11 cellular contexts compared by ENCODE assay signal in genomic region chr9:130805510-130806387, GRCh38. TPM values are rescaled to one million over a fixed set of nuclear protein-coding genes. Genes with fewer than 3 reads are reported as not detected.
DNase-seq lines count a peak whose midpoint lies in the region; ATAC-seq, FAIRE-seq and TF ChIP-seq lines count a peak whose summit lies in the region.
"Had no signal": no experiment of that assay in that cellular context is flagged by ENCODE, and none has a peak within 500 bp of the region (broad histone marks: within the 10 kb centered on the region; RNA-seq: fewer than 3 reads in every experiment).

No MANE protein-coding gene starts in this region.

- H3K27me3 ChIP-seq in GM12878 (replicated peaks in 1 of 2; ENCODE audit: control insufficient read depth in 2 of 2, insufficient read depth in 2 of 2, low read length in 1 of 2), result no peaks in the 10 kb centered on the region

- no peak for TF ChIP-seq POLR2A in GM12878 (IDR thresholded peaks at IDR 0.05; ENCODE audit: low read depth, low read length)

- H3K27me3 Mint-ChIP-seq in osteocyte (ENCODE audit: unreplicated experiment), result no peaks in the 10 kb centered on the region

- FAIRE-seq in GM12878 (lab: Jason Lieb, UNC), result no peak

- intact Hi-C loops in GM12878 (cut with micrococcal nuclease; ENCODE audit: unreplicated experiment), result no loop called here

- H3K27ac Mint-ChIP-seq in osteocyte (ENCODE audit: unreplicated experiment), result peak overlapping the region; percentile 16

- CTCF ChIA-PET in GM12878 (lab: Yijun Ruan, JAX), result interaction anchor here (1.0 to 2.4 kb wide), 9 partner anchors 9 to 104 kb away, joined by 3 to 9 read pairs (median 4); no protein-coding TSS in a partner anchor

- H2AFZ ChIP-seq in GM12878 (ENCODE audit: control insufficient read depth, low read depth, low read length), result no peak overlapping the region

- peaks cover 16% of the 10 kb centered on the region for H3K4me1 ChIP-seq in GM12878 (ENCODE audit: control insufficient read depth, insufficient read depth, low read length)

- DNase-seq in KBM-7 (peak; percentile 30), GM12878 (ENCODE audit: low read depth, low spot score) (peak; percentile 61), osteocyte (ENCODE audit: extremely low spot score, unreplicated experiment) (no peak), GOT3 (lab: John Stamatoyannopoulos, UW) (no peak), CD1c-positive myeloid dendritic cell (ENCODE audit: extremely low spot score) (no peak), NCI-H187 treated with DMSO at 0.1 percent for 48 hours (lab: John Stamatoyannopoulos, UW) (no peak)
- DNase-seq: activated CD4-positive, CD25-positive, alpha-beta regulatory T cell; H9; NCI-H187 had no signal

- H3K79me2 ChIP-seq in GM12878 (ENCODE audit: control insufficient read depth, insufficient read depth, low read length), result no peaks in the 10 kb centered on the region

- H3K36me3 Mint-ChIP-seq in osteocyte (ENCODE audit: unreplicated experiment), result peaks cover 9% of the 10 kb centered on the region

- no peak overlapping the region for H3K4me3 Mint-ChIP-seq in osteocyte (ENCODE audit: unreplicated experiment)
- H3K4me3 Mint-ChIP-seq: H9 had no signal

- peak overlapping the region; percentile 26 for H3K4me2 ChIP-seq in GM12878 (ENCODE audit: control insufficient read depth, insufficient read depth)

- H3K9me3 ChIP-seq in GM12878 (replicated peaks; ENCODE audit: control insufficient read depth, insufficient read depth, low read length), result no peaks in the 10 kb centered on the region; the same call in 1 of the 3 replicates

- H4K20me1 ChIP-seq in GM12878 (ENCODE audit: control insufficient read depth, insufficient read depth), result no peaks in the 10 kb centered on the region

- in situ Hi-C loops in KBM-7 (cut with MboI; ENCODE audit: low pct_unique_long_range_greater_than_20kb, low sequenced_read_pairs) (no loop called here), GM12878 (cut with MboI) (no loop called here)

- no peak overlapping the region for H3K4me3 ChIP-seq in GM12878

- BruUV-seq in GM12878 (replicated peaks; lab: Mats Ljungman, UMichigan), result no TSS peak

- WGBS in GM12878 (ENCODE audit: insufficient coverage, insufficient replicate concordance, low lambda C conversion rate, missing lambda C conversion rate), result 4% methylated on average over 1 of the region's 1 CpG

- no peak overlapping the region for H3K9ac ChIP-seq in GM12878 (ENCODE audit: control insufficient read depth, insufficient read depth, low read length)

- POLR2A ChIA-PET in GM12878 (lab: Charles Lee), result interaction anchor here (0.7 to 0.9 kb wide), 3 partner anchors 8 to 39 kb away, joined by 3 to 4 read pairs (median 3); no protein-coding TSS in a partner anchor

- no peak for TF ChIP-seq EP300 in GM12878 (IDR thresholded peaks at IDR 0.05; ENCODE audit: borderline replicate concordance in 1 of 2, control insufficient read depth in 1 of 2, low read depth in 2 of 2, low read length in 2 of 2)

- H3K27ac ChIP-seq in GM12878 (ENCODE audit: control insufficient read depth, insufficient read depth), result no peak overlapping the region

- H3K36me3 ChIP-seq in GM12878 (ENCODE audit: control insufficient read depth in 2 of 2, insufficient read depth in 2 of 2, low read length in 1 of 2), result no peaks in the 10 kb centered on the region

- RAD21 ChIA-PET in GM12878 (lab: Charles Lee; ENCODE audit: unreplicated experiment), result interaction anchor here (1.2 to 2.6 kb wide), 2 partner anchors 9 to 105 kb away, joined by 3 to 10 read pairs; no protein-coding TSS in a partner anchor

- H3K4me1 Mint-ChIP-seq in osteocyte (ENCODE audit: unreplicated experiment), result peaks cover 8% of the 10 kb centered on the region

- ATAC-seq in GM18511 (IDR thresholded peaks at IDR 0.05; ENCODE audit: unreplicated experiment) (peak; percentile 60), GM12878 (peak; percentile 92)
- ATAC-seq: Panc1 had no signal

- H3K9me3 Mint-ChIP-seq in osteocyte (ENCODE audit: unreplicated experiment), result peaks cover 11% of the 10 kb centered on the region

- SMC1A ChIA-PET in GM12878 (lab: Charles Lee; ENCODE audit: uncharacterized antibody, unreplicated experiment), result interaction anchor here (0.8 to 2.5 kb wide), 13 partner anchors 9 to 113 kb away, joined by 3 to 9 read pairs (median 4); partner anchors contain the start of gene EXOSC2

- TF ChIP-seq CTCF in GM12878 (IDR thresholded peaks at IDR 0.05 in 2 of 3, conservative IDR thresholded peaks at IDR 0.05 in 1 of 3; ENCODE audit: control insufficient read depth in 2 of 3, extremely low read depth in 1 of 3, insufficient read depth in 1 of 3, low read depth in 3 of 3, low read length in 3 of 3) (no peak), osteocyte (IDR thresholded peaks at IDR 0.05) (no peak)

- no peak for TF ChIP-seq RAD21 in GM12878 (IDR thresholded peaks at IDR 0.05; ENCODE audit: insufficient read depth, low read depth, low read length)

TF ChIP-seq in GM12878, 131 proteins besides CTCF, POLR2A, EP300 and RAD21 (continues in another document):
- TF ChIP-seq IKZF2 (IDR thresholded peaks at IDR 0.05), result peak; percentile 50 to 63; a peak in 3 of 4 replicates
- no peak for TF ChIP-seq HDAC2 (IDR thresholded peaks at IDR 0.05)
- no peak for TF ChIP-seq NR2C2 (IDR thresholded peaks at IDR 0.05; ENCODE audit: borderline replicate concordance, control insufficient read depth, insufficient read length, low read depth)
- TF ChIP-seq SPI1 (IDR thresholded peaks at IDR 0.05; ENCODE audit: borderline replicate concordance, insufficient read depth, low read depth, low read length), result peak; percentile 41; the same call in 1 of the 2 replicates
- peak; percentile 37; the same call in 1 of the 2 replicates for TF ChIP-seq IKZF1 (conservative IDR thresholded peaks at IDR 0.05)
- TF ChIP-seq PBX3 (IDR thresholded peaks at IDR 0.05; ENCODE audit: insufficient replicate concordance, low read depth, low read length), result peak; percentile 36
- no peak for TF ChIP-seq ZBTB11 (CRISPR knock-in tag; IDR thresholded peaks at IDR 0.05)
- TF ChIP-seq NFYA (IDR thresholded peaks at IDR 0.05; ENCODE audit: borderline replicate concordance, low read depth, low read length), result no peak
- TF ChIP-seq IRF4 (IDR thresholded peaks at IDR 0.05; ENCODE audit: low read depth, low read length), result 0 out of 2 replicates have a peak, but pooled peaks have one; percentile 31
- peak; percentile 83 for TF ChIP-seq RUNX3 (IDR thresholded peaks at IDR 0.05; ENCODE audit: low read length)
- no peak for TF ChIP-seq ZNF622 (IDR thresholded peaks at IDR 0.05)

RNA-seq across cellular contexts. Expression of gene ABL1, which starts 29.3 kb away (rescaled TPM):
- total RNA-seq in GM12878 (2013; cell fraction: nucleolus; rRNA removed), result 40.0 and 41.0 TPM in 2 replicates
- total RNA-seq in GM12878 (2014; rRNA removed) (15.9 and 16.8 TPM in 2 replicates), GM12878 (2014; rRNA removed; fragmentation: Illumina TruSeq; extraction: Trizol) (11.4 and 13.4 TPM in 2 replicates), GM12878 (2021) (49.5 and 51.5 TPM in 2 replicates), osteocyte (97.7 and 101 TPM in 2 replicates)
- 6.8 TPM for polyA plus RNA-seq in GM12878 (2011; ENCODE audit: low read depth)
- polyA plus RNA-seq in GM12878 (2011; rRNA removed) (8.8 and 13.2 TPM in 2 replicates), GM12878 (2014; fragmentation: Illumina TruSeq; extraction: Trizol) (18.4 and 23.4 TPM in 2 replicates), GM12878 (2014; fragmentation: Nextera tagmentation; extraction: Ambion mirVana) (1 to 10 TPM in 1 of 2 experiments, under 1 TPM in 1; 0.79 to 1.6 TPM), GM12878 (2014; rRNA removed) (36.3 and 36.7 TPM in 2 replicates), GM12878 (2016; fragmentation: Nextera tagmentation; extraction: Ambion mirVana) (10 to 100 TPM; 15.9 to 18.4 TPM)
- polyA plus RNA-seq in GM12878 (2011; cell fraction: cytosol; rRNA removed), result 18.2 and 19.6 TPM in 2 replicates
- polyA plus RNA-seq in GM12878 (2011; cell fraction: nucleus; rRNA removed), result 18.0 and 25.4 TPM in 2 replicates
- polyA plus RNA-seq in GM12878 (2012), result 16.0 and 17.2 TPM in 2 replicates
- polyA minus RNA-seq in GM12878 (2011; rRNA and poly(A)+ RNA removed), result 27.2 and 28.3 TPM in 2 replicates
- polyA minus RNA-seq in GM12878 (2011; cell fraction: cytosol; rRNA and poly(A)+ RNA removed), result 14.0 and 17.0 TPM in 2 replicates
- 8.1 and 12.2 TPM in 2 replicates for polyA minus RNA-seq in GM12878 (2011; cell fraction: nucleus; rRNA and poly(A)+ RNA removed)

Comparison
In these comparisons a context has a peak if more than half of its experiments do, and no peak if none do; other contexts are left out.
1. DNase-seq: peak in KBM-7 (single experiment) and GM12878 (single experiment); none in osteocyte (single experiment), GOT3 (single experiment), CD1c-positive myeloid dendritic cell (single experiment) and NCI-H187 treated with DMSO at 0.1 percent for 48 hours (single experiment).